Comparison of ENCODE assay signal across 10 cellular contexts in the genomic region with DNA sequence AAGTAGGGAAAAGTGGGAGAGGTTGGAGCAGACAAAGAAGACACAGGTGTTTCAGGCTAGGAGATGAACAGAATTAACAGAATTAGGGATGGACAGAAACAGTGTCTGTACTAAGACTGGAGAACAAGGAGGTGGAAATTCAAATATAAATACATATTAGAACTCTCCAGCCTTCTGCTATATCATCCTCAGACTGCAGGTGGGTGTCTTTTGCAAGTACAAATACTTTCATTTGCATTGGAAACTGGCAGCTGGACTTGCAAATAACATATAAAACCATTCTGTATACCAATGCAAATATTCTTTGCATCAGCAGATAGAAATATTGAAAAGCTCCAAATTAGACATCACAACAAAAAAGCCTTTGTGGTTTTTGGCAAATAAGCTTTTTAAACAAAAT.
DNase-seq lines count a peak whose midpoint lies in the region; ATAC-seq and TF ChIP-seq lines count a peak whose summit lies in the region.
"Had no signal": no experiment of that assay in that cellular context is flagged by ENCODE, and none has a peak within 500 bp of the region (broad histone marks: within the 10 kb centered on the region; RNA-seq: fewer than 3 reads in every experiment).

No MANE protein-coding gene starts in this region.

- intact Hi-C loops in Right ventricle myocardium inferior (cut with DNase I) = no loop called here

- DNase-seq in NAMALWA (ENCODE audit: low spot score) = peak; percentile 69
- DNase-seq in fibroblast of the aortic adventitia (ENCODE audit: low read depth) = peak; percentile 22
- DNase-seq in EL = no peak
- DNase-seq in NCI-H1930 (lab: John Stamatoyannopoulos, UW) = no peak
- no peak for DNase-seq in Right ventricle myocardium inferior (ENCODE audit: missing footprints)
- DNase-seq: posterior cingulate gyrus; stimulated activated CD8-positive, alpha-beta memory T cell treated with anti-CD3 and anti-CD28 coated beads, Interleukin-4, amount 100 ng/mL, for 48 hours had no signal

- TF ChIP-seq POLR2A in GM18505 (IDR thresholded peaks at IDR 0.05; ENCODE audit: borderline replicate concordance, extremely low read depth, insufficient read depth, insufficient read length) = no peak

- ATAC-seq in GM18505 (IDR thresholded peaks at IDR 0.05; ENCODE audit: unreplicated experiment) (peak; percentile 23), GM21717 (IDR thresholded peaks at IDR 0.05; ENCODE audit: unreplicated experiment) (peak; percentile 45), HG03108 (IDR thresholded peaks at IDR 0.05; ENCODE audit: unreplicated experiment) (no peak), Right ventricle myocardium inferior (no peak)

- peak; percentile 6 for TF ChIP-seq CTCF in fibroblast of the aortic adventitia (IDR thresholded peaks at IDR 0.05; ENCODE audit: insufficient read depth, low read length)

- no peak overlapping the region for H3K4me3 ChIP-seq in fibroblast of the aortic adventitia (ENCODE audit: low read depth, low read length)

Comparison
In these comparisons a context has a peak if more than half of its experiments do, and no peak if none do; other contexts are left out.
1. ATAC-seq: peak in GM18505 (single experiment) and GM21717 (single experiment); none in HG03108 (single experiment) and Right ventricle myocardium inferior (single experiment).
2. DNase-seq: peak in NAMALWA (single experiment) and fibroblast of the aortic adventitia (single experiment); none in EL (single experiment), NCI-H1930 (0 of 2) and Right ventricle myocardium inferior (single experiment).